Comparison of ENCODE assay signal across 17 cellular contexts in the genomic region with DNA sequence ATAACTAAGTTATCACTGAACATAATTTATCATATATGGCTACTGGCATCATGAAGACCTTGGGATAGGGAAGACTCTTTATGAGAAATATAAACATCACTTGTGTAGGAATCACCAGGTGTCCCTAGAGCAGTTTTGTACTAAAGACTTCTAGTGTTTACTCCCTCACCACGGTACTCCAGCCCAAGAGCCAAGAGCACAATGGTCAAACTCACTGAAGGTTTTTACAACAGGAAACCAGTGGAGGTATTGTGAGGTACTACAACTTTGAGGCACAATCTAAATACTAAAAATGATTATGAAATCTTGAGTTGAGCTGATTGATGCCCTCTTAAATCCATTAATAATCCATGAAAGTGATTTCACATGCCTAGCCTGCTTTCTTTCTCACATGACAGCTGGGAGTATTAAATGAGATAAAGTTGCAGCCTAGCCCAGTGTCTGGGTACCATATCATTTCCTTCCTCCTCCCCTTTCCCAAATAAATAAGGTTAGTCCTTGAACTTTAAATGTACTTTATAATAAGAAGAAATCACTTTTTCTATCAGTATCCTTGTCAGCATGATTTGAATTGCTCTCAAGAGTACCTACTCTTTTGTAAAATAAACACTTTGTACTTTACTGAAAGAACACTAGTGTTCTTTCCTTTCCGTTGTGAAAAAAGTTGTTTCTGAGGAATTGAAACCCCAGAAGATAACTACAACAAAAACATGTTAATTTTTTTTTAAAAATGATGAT. TPM values are rescaled to one million over a fixed set of nuclear protein-coding genes. Genes with fewer than 3 reads are reported as not detected.
DNase-seq lines count a peak whose midpoint lies in the region; ATAC-seq and TF ChIP-seq lines count a peak whose summit lies in the region.
"Had no signal": no experiment of that assay in that cellular context is flagged by ENCODE, and none has a peak within 500 bp of the region (broad histone marks: within the 10 kb centered on the region; RNA-seq: fewer than 3 reads in every experiment).

No MANE protein-coding gene starts in this region.

- no peak overlapping the region for H3K4me3 Mint-ChIP-seq in activated T-cell treated with anti-CD3 and anti-CD28 coated beads, Interleukin-2, amount 50 U/mL, for 72 hours
- H3K4me3 Mint-ChIP-seq: activated CD8-positive, alpha-beta memory T cell treated with anti-CD3 and anti-CD28 coated beads, Interleukin-2, amount 10 ng/mL, durations not matched to agents 7 days and 5 days; dendritic cell treated with granulocyte-macrophage colony-stimulating factor and Interleukin-4, amounts not matched to agents 40 ng/mL and 50 ng/mL, for 4 days had no signal

- H3K36me3 ChIP-seq in thyroid gland, result no peaks in the 10 kb centered on the region

- peak overlapping the region; percentile 91 for H3K27ac Mint-ChIP-seq in activated T-cell treated with anti-CD3 and anti-CD28 coated beads, Interleukin-2, amount 50 U/mL, for 72 hours
- H3K27ac Mint-ChIP-seq: activated CD8-positive, alpha-beta memory T cell treated with anti-CD3 and anti-CD28 coated beads, Interleukin-2, amount 10 ng/mL, durations not matched to agents 7 days and 5 days; dendritic cell treated with granulocyte-macrophage colony-stimulating factor and Interleukin-4, amounts not matched to agents 40 ng/mL and 50 ng/mL, for 4 days had no signal

- H3K4me1 Mint-ChIP-seq in activated T-cell treated with anti-CD3 and anti-CD28 coated beads, Interleukin-2, amount 50 U/mL, for 72 hours (ENCODE audit: low read depth), result peaks cover 44% of the 10 kb centered on the region

- peak overlapping the region; percentile 49 for H3K27ac ChIP-seq in caudate nucleus (ENCODE audit: low read depth, low read length)
- peak overlapping the region; percentile 44 to 66 (median 47) for H3K27ac ChIP-seq in thyroid gland
- H3K27ac ChIP-seq: skin epidermis had no signal

- no peaks in the 10 kb centered on the region for H3K27me3 Mint-ChIP-seq in activated T-cell treated with anti-CD3 and anti-CD28 coated beads, Interleukin-2, amount 50 U/mL, for 72 hours (ENCODE audit: low read depth)
- H3K27me3 Mint-ChIP-seq: activated CD8-positive, alpha-beta memory T cell treated with anti-CD3 and anti-CD28 coated beads, Interleukin-2, amount 10 ng/mL, durations not matched to agents 7 days and 5 days; dendritic cell treated with granulocyte-macrophage colony-stimulating factor and Interleukin-4, amounts not matched to agents 40 ng/mL and 50 ng/mL, for 4 days had no signal

- intact Hi-C loops in thyroid gland (cut with DNase I), result no loop called here

- peaks cover 2 to 37% of the 10 kb centered on the region in 2 donors for H3K36me3 Mint-ChIP-seq in activated T-cell treated with anti-CD3 and anti-CD28 coated beads, Interleukin-2, amount 50 U/mL, for 72 hours (ENCODE audit: insufficient read depth in 2 of 2)

- no peaks in the 10 kb centered on the region for H3K9me3 ChIP-seq in thyroid gland

- WGBS in thyroid gland, 2 donors, result 49 to 51% methylated on average over 2 of the region's 2 CpGs

- H3K9me3 Mint-ChIP-seq in activated T-cell treated with anti-CD3 and anti-CD28 coated beads, Interleukin-2, amount 50 U/mL, for 72 hours, result no peaks in the 10 kb centered on the region
- H3K9me3 Mint-ChIP-seq: dendritic cell treated with granulocyte-macrophage colony-stimulating factor and Interleukin-4, amounts not matched to agents 40 ng/mL and 50 ng/mL, for 4 days had no signal

- no peak for ATAC-seq in activated T-cell treated with anti-CD3 and anti-CD28 coated beads, Interleukin-2, amount 50 U/mL, for 72 hours (replicated peaks in 1 of 2)
- peak; percentile 39 for ATAC-seq in HG03571 (IDR thresholded peaks at IDR 0.05; ENCODE audit: unreplicated experiment)
- no peak for ATAC-seq in HG03469 (IDR thresholded peaks at IDR 0.05; ENCODE audit: unreplicated experiment)
- ATAC-seq: activated CD8-positive, alpha-beta memory T cell treated with anti-CD3 and anti-CD28 coated beads, Interleukin-2, amount 10 ng/mL, durations not matched to agents 7 days and 5 days had no signal

- H3K4me3 ChIP-seq in thyroid gland (replicated peaks in 1 of 3), result no peak overlapping the region
- H3K4me3 ChIP-seq: skin epidermis had no signal

- no peak for TF ChIP-seq POLR2A in thyroid gland (IDR thresholded peaks at IDR 0.05)

- DNase-seq in activated T-cell treated with anti-CD3 and anti-CD28 coated beads, Interleukin-2, amount 50 U/mL, for 72 hours, result no peak
- DNase-seq in activated T-cell treated with anti-CD3 and anti-CD28 coated beads for 4 hours (no peak), caudate nucleus (lab: John Stamatoyannopoulos, UW) (no peak), thyroid gland (peak; percentile 11 to 12), D341Med (ENCODE audit: low spot score) (no peak), GDM1 (lab: John Stamatoyannopoulos, UW) (no peak)
- DNase-seq: activated CD8-positive, alpha-beta memory T cell treated with anti-CD3 and anti-CD28 coated beads, Interleukin-2, amount 10 ng/mL, durations not matched to agents 7 days and 5 days; amygdala; Kasumi-1; mesenchymal stem cell; NCI-H187 treated with DMSO at 0.1 percent for 48 hours; NCI-H526 treated with DMSO at 0.1 percent for 48 hours had no signal

- H3K27me3 ChIP-seq in thyroid gland, result no peaks in the 10 kb centered on the region

- peaks cover 18 to 20% of the 10 kb centered on the region in 2 donors for H3K4me1 ChIP-seq in thyroid gland

- no peak for TF ChIP-seq CTCF in thyroid gland (IDR thresholded peaks at IDR 0.05)

RNA-seq across cellular contexts. Expression of a gene that starts 26.5 kb away (rescaled TPM):
- total RNA-seq in activated T-cell treated with anti-CD3 and anti-CD28 coated beads, Interleukin-2, amount 50 U/mL, for 72 hours, result 100 to 1,000 TPM; 101 to 115 TPM
- total RNA-seq in thyroid gland, result 100 to 1,000 TPM in 2 of 4 donors, 10 to 100 TPM in 2; 90.0 to 105 (median 96.7) TPM

RNA-seq across cellular contexts. Expression of a gene that starts 36.7 kb away (rescaled TPM):
- total RNA-seq in activated T-cell treated with anti-CD3 and anti-CD28 coated beads, Interleukin-2, amount 50 U/mL, for 72 hours, result 10 to 100 TPM; 19.8 to 24.9 TPM
- 10 to 100 TPM; 17.3 to 32.0 (median 27.4) TPM for total RNA-seq in thyroid gland

RNA-seq across cellular contexts. Expression of a gene that starts 38.7 kb away (rescaled TPM):
- total RNA-seq in activated T-cell treated with anti-CD3 and anti-CD28 coated beads, Interleukin-2, amount 50 U/mL, for 72 hours, result under 1 TPM; 0.02 to 0.41 TPM
- 1 to 10 TPM in 1 of 4 donors, under 1 TPM in 3; 0.04 to 4.8 (median 0.12) TPM for total RNA-seq in thyroid gland
- total RNA-seq: omental fat pad had no signal

Comparison
In these comparisons a context has a peak if more than half of its experiments do, and no peak if none do; other contexts are left out.
1. DNase-seq: peak in thyroid gland (2 of 2); none in activated T-cell treated with anti-CD3 and anti-CD28 coated beads, Interleukin-2, amount 50 U/mL, for 72 hours (0 of 2), activated T-cell treated with anti-CD3 and anti-CD28 coated beads for 4 hours (single experiment), caudate nucleus (0 of 61), D341Med (single experiment) and GDM1 (single experiment).